ENCODE assay signal across 1 cellular context in genomic region chr19:42433503-42434260, GRCh38.
TF ChIP-seq lines count a peak whose summit lies in the region.

No MANE protein-coding gene starts in this region.

TF ChIP-seq in K562, 482 proteins besides CTCF, POLR2A, EP300 and RAD21 (continued from another document and continues in another):
- TF ChIP-seq SIX5 (IDR thresholded peaks at IDR 0.05; ENCODE audit: borderline replicate concordance in 1 of 2, insufficient read depth in 1 of 2, low read depth in 1 of 2, low read length in 2 of 2) (no peak), SMC3 (conservative IDR thresholded peaks at IDR 0.05; ENCODE audit: insufficient read depth, low read depth, low read length) (peak; percentile 79), ZNF280B (CRISPR knock-in tag; IDR thresholded peaks at IDR 0.05) (no peak), ATF3 (IDR thresholded peaks at IDR 0.05) (peak; percentile 56; the same call in 1 of the 2 replicates), ATF3 (CRISPR knock-in tag; conservative IDR thresholded peaks at IDR 0.05) (no peak), THRAP3 (IDR thresholded peaks at IDR 0.05; ENCODE audit: borderline replicate concordance) (no peak), KLF10 (CRISPR knock-in tag; IDR thresholded peaks at IDR 0.05) (no peak), ZNF511 (CRISPR knock-in tag; IDR thresholded peaks at IDR 0.05) (no peak), TAL1 (IDR thresholded peaks at IDR 0.05) (no peak), PHTF2 (CRISPR knock-in tag; IDR thresholded peaks at IDR 0.05) (no peak), TEAD2 (tag; IDR thresholded peaks at IDR 0.05) (peak; percentile 27; the same call in 1 of the 2 replicates), CHD4 (IDR thresholded peaks at IDR 0.05; ENCODE audit: insufficient read depth, insufficient replicate concordance, low read depth, low read length, poor library complexity, severe bottlenecking) (no peak), CEBPG (CRISPR knock-in tag; IDR thresholded peaks at IDR 0.05) (peak; percentile 48; the same call in 1 of the 2 replicates), CEBPG (tag; conservative IDR thresholded peaks at IDR 0.05 in 1 of 2, IDR thresholded peaks at IDR 0.05 in 1 of 2) (0 out of 4 replicates have a peak, but pooled peaks of 1 of the 2 experiments have one; percentile 23), KDM5B (IDR thresholded peaks at IDR 0.05; ENCODE audit: insufficient replicate concordance, low read depth, low read length) (no peak), EHMT2 (IDR thresholded peaks at IDR 0.05) (0 out of 2 replicates have a peak, but pooled peaks have one; percentile 29), NR3C1 (CRISPR knock-in tag; IDR thresholded peaks at IDR 0.05) (no peak), ZNF395 (CRISPR knock-in tag; IDR thresholded peaks at IDR 0.05) (0 out of 2 replicates have a peak, but pooled peaks have one; percentile 50), CTCFL (IDR thresholded peaks at IDR 0.05; ENCODE audit: borderline replicate concordance, insufficient read depth, low read depth, low read length, poor library complexity, severe bottlenecking) (peak; percentile 67), TARDBP (IDR thresholded peaks at IDR 0.05) (0 out of 2 replicates have a peak, but pooled peaks have one; percentile 38), ATF7 (IDR thresholded peaks at IDR 0.05) (peak; percentile 61), POLR2H (tag; IDR thresholded peaks at IDR 0.05; ENCODE audit: low read depth) (no peak), MEIS2 (IDR thresholded peaks at IDR 0.05; ENCODE audit: partially characterized antibody) (no peak), HMGN3 (IDR thresholded peaks at IDR 0.05; ENCODE audit: borderline replicate concordance, extremely low read depth, insufficient read length, low read depth, low read length) (no peak), ZNF3 (CRISPR knock-in tag; IDR thresholded peaks at IDR 0.05) (no peak), CUX1 (CRISPR knock-in tag; IDR thresholded peaks at IDR 0.05) (no peak), PRDM10 (IDR thresholded peaks at IDR 0.05; ENCODE audit: partially characterized antibody) (no peak), ZNF232 (CRISPR knock-in tag; IDR thresholded peaks at IDR 0.05) (no peak), NR4A1 (CRISPR knock-in tag; IDR thresholded peaks at IDR 0.05) (no peak), NR4A1 (tag; IDR thresholded peaks at IDR 0.05) (peak; percentile 60; the same call in 1 of the 2 replicates), ARID1B (IDR thresholded peaks at IDR 0.05) (0 out of 2 replicates have a peak, but pooled peaks have one; percentile 14), STAG1 (CRISPR knock-in tag; IDR thresholded peaks at IDR 0.05; ENCODE audit: borderline replicate concordance) (peak; percentile 89; the same call in 1 of the 2 replicates), PBX2 (CRISPR knock-in tag; IDR thresholded peaks at IDR 0.05; ENCODE audit: low read depth) (no peak), PBX2 (tag; conservative IDR thresholded peaks at IDR 0.05; ENCODE audit: low read depth) (0 out of 2 replicates have a peak, but pooled peaks have one; percentile 9), NELFE (IDR thresholded peaks at IDR 0.05; ENCODE audit: insufficient read depth, insufficient read length) (no peak), PCBP1 (IDR thresholded peaks at IDR 0.05; ENCODE audit: low read depth, low read length, poor library complexity, severe bottlenecking) (no peak), NFRKB (IDR thresholded peaks at IDR 0.05; ENCODE audit: low read depth) (0 out of 2 replicates have a peak, but pooled peaks have one; percentile 35), PURB (CRISPR knock-in tag; IDR thresholded peaks at IDR 0.05; ENCODE audit: low read depth) (no peak), ZBTB5 (IDR thresholded peaks at IDR 0.05) (no peak), MCM3 (IDR thresholded peaks at IDR 0.05) (no peak), BHLHE40 (IDR thresholded peaks at IDR 0.05; ENCODE audit: low read length) (peak; percentile 19; the same call in 1 of the 2 replicates), ZNF224 (CRISPR knock-in tag; IDR thresholded peaks at IDR 0.05) (no peak)
